In the genomic region with DNA sequence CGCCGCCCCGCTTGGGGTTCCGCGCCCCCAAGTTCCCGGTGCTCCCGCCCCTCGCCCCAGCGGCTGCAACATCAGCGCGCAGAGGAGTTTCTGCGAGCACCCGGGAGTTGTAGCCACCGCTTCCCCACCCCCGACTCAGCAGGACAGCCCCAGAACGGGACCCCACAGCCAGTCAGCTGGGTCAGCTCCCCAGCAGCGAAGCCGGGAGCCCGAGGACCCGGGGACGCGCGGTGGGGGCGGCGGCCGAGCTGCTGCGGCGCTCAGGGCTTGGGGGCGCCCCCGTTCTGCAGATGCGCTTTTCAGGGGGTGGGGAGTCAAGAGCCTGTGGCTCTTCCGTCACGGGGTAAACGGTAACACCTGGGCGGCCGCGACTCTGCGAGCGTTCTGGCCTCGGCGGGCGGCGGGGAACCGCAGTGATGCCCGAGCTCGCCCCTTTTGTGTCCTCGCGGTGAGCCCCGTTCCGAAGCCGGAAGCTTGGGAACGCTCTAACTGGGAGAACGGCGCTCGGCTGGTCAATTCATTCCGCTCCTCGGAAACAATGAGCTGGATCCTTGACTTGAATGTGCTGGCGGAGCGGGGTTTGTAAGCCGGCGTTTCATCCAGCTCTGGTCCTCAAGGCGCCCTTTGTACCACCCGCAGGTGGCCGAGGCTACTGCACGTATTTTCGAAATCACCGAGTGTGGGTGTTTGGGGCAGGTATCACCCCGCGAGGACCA, we compare ENCODE assay signal across 7 cellular contexts. TPM values are rescaled to one million over a fixed set of nuclear protein-coding genes. Genes with fewer than 3 reads are reported as not detected.
A peak's percentile ranks its signal among the peaks of the same experiment; 100 is the strongest.
DNase-seq lines count a peak whose midpoint lies in the region; ATAC-seq, FAIRE-seq and TF ChIP-seq lines count a peak whose summit lies in the region.

No MANE protein-coding gene starts in this region.

- H3K9me3 ChIP-seq in WERI-Rb-1 (ENCODE audit: severe bottlenecking) (no peaks in the 10 kb centered on the region), keratinocyte (ENCODE audit: control insufficient read depth, low read depth, low read length) (no peaks in the 10 kb centered on the region)

- H3K27me3 ChIP-seq in WERI-Rb-1 (ENCODE audit: insufficient read depth, low read depth, severe bottlenecking), result peaks cover 37% of the 10 kb centered on the region
- peaks cover 25% of the 10 kb centered on the region for H3K27me3 ChIP-seq in keratinocyte (ENCODE audit: control insufficient read depth, extremely low read depth, insufficient read depth, low read length)

- no peak overlapping the region for H3K27ac ChIP-seq in WERI-Rb-1
- no peak overlapping the region for H3K27ac ChIP-seq in keratinocyte (ENCODE audit: control insufficient read depth, insufficient read depth, low read length)

- H2AFZ ChIP-seq in keratinocyte (ENCODE audit: control insufficient read depth, low read length), result peak overlapping the region; percentile 72

- H4K20me1 ChIP-seq in keratinocyte (ENCODE audit: control insufficient read depth, extremely low read depth, insufficient read depth, low read length), result no peaks in the 10 kb centered on the region

- H3K4me1 ChIP-seq in keratinocyte (ENCODE audit: control insufficient read depth, extremely low read depth, insufficient read depth, low read length), result no peaks in the 10 kb centered on the region

- ATAC-seq in HG02588 (IDR thresholded peaks at IDR 0.05; ENCODE audit: unreplicated experiment), result peak; percentile 58

- no peak for TF ChIP-seq POLR2A in GM12891 (IDR thresholded peaks at IDR 0.05; ENCODE audit: low read depth, low read length)

- peak overlapping the region; percentile 56 for H3K4me3 ChIP-seq in WERI-Rb-1 (ENCODE audit: low read depth, low read length)
- peak overlapping the region; percentile 56 to 58 for H3K4me3 ChIP-seq in cardiac fibroblast (replicated peaks in 1 of 2; ENCODE audit: low read depth in 2 of 2, low read length in 2 of 2)
- H3K4me3 ChIP-seq in keratinocyte (ENCODE audit: control insufficient read depth in 2 of 3, extremely low read depth in 1 of 3, insufficient read depth in 2 of 3, low read depth in 1 of 3, low read length in 3 of 3), result peak overlapping the region; percentile 71 to 82 (median 74)

- no peaks in the 10 kb centered on the region for H3K79me2 ChIP-seq in keratinocyte (ENCODE audit: control insufficient read depth, insufficient read depth, low read length)

- peak; percentile 61 for DNase-seq in GM12891 (ENCODE audit: insufficient read length, low spot score)
- peak; percentile 86 for DNase-seq in NCI-H1105 (lab: John Stamatoyannopoulos, UW)
- peak; percentile 77 for DNase-seq in WERI-Rb-1
- DNase-seq in cardiac fibroblast (ENCODE audit: low read depth in 2 of 2), result peak; percentile 65 to 66
- peak; percentile 26 for DNase-seq in keratinocyte (ENCODE audit: low read depth, low spot score)
- peak; percentile 17 to 28 for DNase-seq in stimulated activated CD4-positive, alpha-beta T cell treated with anti-CD3 and anti-CD28 coated beads, Interleukin-15, amount 100 ng/mL, for 1 hour (ENCODE audit: low read depth in 1 of 2, low spot score in 1 of 2)

- peak overlapping the region; percentile 35 for H3K9ac ChIP-seq in keratinocyte (ENCODE audit: control insufficient read depth, extremely low read depth, insufficient read depth, low read length)

- H3K4me2 ChIP-seq in keratinocyte (ENCODE audit: control insufficient read depth, extremely low read depth, insufficient read depth, low read depth, low read length), result peak overlapping the region; percentile 84

- FAIRE-seq in GM12891 (lab: Jason Lieb, UNC) (peak; percentile 51), keratinocyte (lab: Jason Lieb, UNC) (no peak)

- no peaks in the 10 kb centered on the region for H3K9me1 ChIP-seq in keratinocyte (ENCODE audit: control insufficient read depth, extremely low read depth, insufficient read depth, low read length)

- TF ChIP-seq CTCF in WERI-Rb-1 (IDR thresholded peaks at IDR 0.05; ENCODE audit: low read depth, low read length) (peak; percentile 56), cardiac fibroblast (IDR thresholded peaks at IDR 0.05; ENCODE audit: low read depth, low read length) (peak; percentile 48), keratinocyte (optimal IDR thresholded peaks at IDR 0.05 in 1 of 3, IDR thresholded peaks at IDR 0.05 in 1 of 3, conservative IDR thresholded peaks at IDR 0.05 in 1 of 3; ENCODE audit: extremely low read depth in 1 of 3, insufficient read depth in 2 of 3, low read length in 3 of 3) (peak; percentile 56 to 70 (median 67))

- dilution Hi-C loops in keratinocyte (cut with MboI; ENCODE audit: extremely low pct_ligation_motif_present, low sequenced_read_pairs), result no loop called here

- H3K36me3 ChIP-seq in WERI-Rb-1, result no peaks in the 10 kb centered on the region
- H3K36me3 ChIP-seq in keratinocyte (ENCODE audit: control insufficient read depth in 2 of 2, extremely low read depth in 1 of 2, insufficient read depth in 2 of 2, low read length in 2 of 2), result no peaks in the 10 kb centered on the region

TF ChIP-seq in GM12891, 5 proteins besides CTCF, POLR2A, EP300 and RAD21:
- TF ChIP-seq POU2F2 (IDR thresholded peaks at IDR 0.05; ENCODE audit: low read depth, low read length) (no peak), TAF1 (IDR thresholded peaks at IDR 0.05; ENCODE audit: low read depth, low read length) (no peak), POLR2AphosphoS5 (IDR thresholded peaks at IDR 0.05; ENCODE audit: low read depth, low read length) (no peak), PAX5 (IDR thresholded peaks at IDR 0.05; ENCODE audit: insufficient read depth, low read length, severe bottlenecking) (no peak), SPI1 (IDR thresholded peaks at IDR 0.05; ENCODE audit: low read depth, low read length) (no peak)

RNA-seq across cellular contexts. Expression of a gene that starts 0.8 kb away (rescaled TPM):
- 2.2 TPM for polyA plus RNA-seq in GM12891 (2012; ENCODE audit: low read depth, missing spikeins)
- 3.1 to 5.5 TPM (median 3.8 TPM) in 3 replicates for polyA plus RNA-seq in keratinocyte
- polyA plus RNA-seq in keratinocyte (2011; ENCODE audit: low read depth), result 4.6 TPM
- polyA plus RNA-seq in keratinocyte (2011; cell fraction: cytosol; rRNA removed), result 3.6 and 4.8 TPM in 2 replicates
- polyA plus RNA-seq in keratinocyte (2011; cell fraction: nucleus; rRNA removed), result 13.2 and 13.5 TPM in 2 replicates
- polyA plus RNA-seq in keratinocyte (2012; ENCODE audit: low replicate concordance), result 4.1 and 8.8 TPM in 2 replicates
- 9.0 to 15.1 TPM (median 14.4 TPM) in 3 replicates for polyA minus RNA-seq in keratinocyte
- polyA minus RNA-seq in keratinocyte (2011; cell fraction: cytosol; rRNA and poly(A)+ RNA removed), result 11.1 TPM
- 26.2 and 43.1 TPM in 2 replicates for polyA minus RNA-seq in keratinocyte (2011; cell fraction: nucleus; rRNA and poly(A)+ RNA removed)

Comparison
In these comparisons a context has a peak if more than half of its experiments do, and no peak if none do; other contexts are left out.
1. DNase-seq: peak in every context shown above with its lines; median percentile 86 in NCI-H1105; 77 in WERI-Rb-1; 66 in cardiac fibroblast; 61 in GM12891; 26 in keratinocyte; 22 in stimulated activated CD4-positive, alpha-beta T cell treated with anti-CD3 and anti-CD28 coated beads, Interleukin-15, amount 100 ng/mL, for 1 hour.